In the genomic region with DNA sequence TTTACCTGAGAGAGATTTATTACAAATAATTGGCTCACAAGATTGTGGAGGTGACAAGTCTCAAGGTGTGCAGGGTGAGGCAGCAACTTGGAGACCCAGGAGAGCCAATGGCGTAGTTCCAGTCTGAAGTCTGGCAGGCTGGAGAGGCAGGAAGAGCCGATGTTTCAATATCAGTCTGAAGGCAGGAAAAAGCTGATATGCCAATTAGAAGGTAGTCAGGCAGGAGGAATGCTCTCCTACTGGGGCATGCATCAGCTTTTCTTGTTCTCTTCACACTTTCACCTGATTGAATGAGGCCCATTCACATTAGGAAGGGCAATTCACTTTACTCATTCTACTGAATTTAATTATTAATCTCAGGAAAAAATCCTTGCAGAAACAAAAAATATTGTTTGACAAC, we compare ENCODE assay signal across 23 cellular contexts.
"Had no signal": no experiment of that assay in that cellular context is flagged by ENCODE, and none has a peak within 500 bp of the region (broad histone marks: within the 10 kb centered on the region; RNA-seq: fewer than 3 reads in every experiment).

No MANE protein-coding gene starts in this region.

- H3K27ac Mint-ChIP-seq: naive thymus-derived CD8-positive, alpha-beta T cell; stimulated activated effector memory CD8-positive, alpha-beta T cell treated with anti-CD3 and anti-CD28 coated beads, Interleukin-12 subunit alpha, Interleukin-12 subunit beta, amount 100 ng/mL, for 72 hours had no signal

- H3K4me3 Mint-ChIP-seq: naive thymus-derived CD8-positive, alpha-beta T cell; stimulated activated effector memory CD8-positive, alpha-beta T cell treated with anti-CD3 and anti-CD28 coated beads, Interleukin-12 subunit alpha, Interleukin-12 subunit beta, amount 100 ng/mL, for 72 hours had no signal

- H3K36me3 Mint-ChIP-seq: naive thymus-derived CD8-positive, alpha-beta T cell; stimulated activated effector memory CD8-positive, alpha-beta T cell treated with anti-CD3 and anti-CD28 coated beads, Interleukin-12 subunit alpha, Interleukin-12 subunit beta, amount 100 ng/mL, for 72 hours had no signal

- H3K4me2 ChIP-seq: smooth muscle cell had no signal

- H3K27me3 ChIP-seq: dorsolateral prefrontal cortex, gastrocnemius medialis, heart right ventricle, ovary, suprapubic skin, thyroid gland, upper lobe of left lung, uterus had no signal

- H3K4me1 Mint-ChIP-seq: naive thymus-derived CD8-positive, alpha-beta T cell; stimulated activated effector memory CD8-positive, alpha-beta T cell treated with anti-CD3 and anti-CD28 coated beads, Interleukin-12 subunit alpha, Interleukin-12 subunit beta, amount 100 ng/mL, for 72 hours had no signal

- H3K27me3 Mint-ChIP-seq: naive thymus-derived CD8-positive, alpha-beta T cell had no signal

- H3K27ac ChIP-seq: dorsolateral prefrontal cortex, gastrocnemius medialis, heart right ventricle, ovary, suprapubic skin, thyroid gland, upper lobe of left lung, uterus had no signal

- H3K4me1 ChIP-seq: gastrocnemius medialis, heart right ventricle, suprapubic skin, thyroid gland, upper lobe of left lung, uterus had no signal

- ATAC-seq: esophagus mucosa; gastrocnemius medialis; heart right ventricle; left lobe of liver; mucosa of descending colon; naive thymus-derived CD8-positive, alpha-beta T cell; right cardiac atrium; stimulated activated effector memory CD8-positive, alpha-beta T cell treated with anti-CD3 and anti-CD28 coated beads, Interleukin-12 subunit alpha, Interleukin-12 subunit beta, amount 100 ng/mL, for 72 hours; stimulated activated naive CD8-positive, alpha-beta T cell treated with anti-CD3 and anti-CD28 coated beads, Interleukin-15, Interleukin-2, amounts not matched to agents 100 U/mL and 50 U/mL, for 24 hours had no signal

- H3K36me3 ChIP-seq: gastrocnemius medialis, heart right ventricle, ovary, suprapubic skin, thyroid gland, upper lobe of left lung, uterus had no signal

- H3K9me3 ChIP-seq: gastrocnemius medialis, mucosa of descending colon, ovary, thyroid gland, upper lobe of left lung, uterus had no signal

- DNase-seq: cortex of kidney; dorsolateral prefrontal cortex; effector CD8-positive, alpha-beta T cell; gastrocnemius medialis; heart right ventricle; kidney glomerular epithelial cell; mammary epithelial cell; mucosa of descending colon; naive thymus-derived CD8-positive, alpha-beta T cell; nucleus accumbens; ovary; stimulated activated CD4-positive, alpha-beta T cell treated with anti-CD3 and anti-CD28 coated beads, Interleukin-4, amount 100 ng/mL, for 1 hour; stimulated activated CD8-positive, alpha-beta memory T cell treated with anti-CD3 and anti-CD28 coated beads, Interleukin-4, amount 100 ng/mL, for 48 hours; stimulated activated naive CD8-positive, alpha-beta T cell treated with anti-CD3 and anti-CD28 coated beads, Interleukin-15, Interleukin-2, amounts not matched to agents 100 U/mL and 50 U/mL, for 24 hours; thyroid gland; upper lobe of left lung; uterus had no signal

- H3K4me3 ChIP-seq: dorsolateral prefrontal cortex, gastrocnemius medialis, heart right ventricle, mucosa of descending colon, ovary, smooth muscle cell, suprapubic skin, thyroid gland, upper lobe of left lung, uterus had no signal
